8 cellular contexts compared by ENCODE assay signal in genomic region chr2:170715062-170715931, GRCh38. TPM values are rescaled to one million over a fixed set of nuclear protein-coding genes. Genes with fewer than 3 reads are reported as not detected.
A peak's percentile ranks its signal among the peaks of the same experiment; 100 is the strongest.
DNase-seq lines count a peak whose midpoint lies in the region; ATAC-seq and TF ChIP-seq lines count a peak whose summit lies in the region.

Gene SP5 (plus strand): TSS chr2:170715337. CDS start chr2:170715513, 176 bp downstream.

- no peaks in the 10 kb centered on the region for H3K36me3 ChIP-seq in CD8-positive, alpha-beta memory T cell (ENCODE audit: insufficient read depth, low read length)
- no peaks in the 10 kb centered on the region for H3K36me3 ChIP-seq in HUES48 (ENCODE audit: control insufficient read depth, insufficient read depth, low read length)

- peak; percentile 30 for ATAC-seq in stimulated activated naive CD8-positive, alpha-beta T cell treated with anti-CD3 and anti-CD28 coated beads, Interleukin-15, Interleukin-2, amounts not matched to agents 100 U/mL and 50 U/mL, for 24 hours
- ATAC-seq in HG03565 (IDR thresholded peaks at IDR 0.05; ENCODE audit: unreplicated experiment), result no peak

- peaks cover 32% of the 10 kb centered on the region for H3K4me1 ChIP-seq in CD8-positive, alpha-beta memory T cell (ENCODE audit: insufficient read depth, low read length)
- H3K4me1 ChIP-seq in HUES48 (ENCODE audit: control insufficient read depth, insufficient read depth, low read length), result peaks cover 42% of the 10 kb centered on the region

- peaks cover 0 to 8% (median 0%) of the 10 kb centered on the region in 5 donors for H3K9me3 Mint-ChIP-seq in CD8-positive, alpha-beta memory T cell
- H3K9me3 Mint-ChIP-seq in T-helper 1 cell treated with Interleukin-12 subunit alpha and Interleukin-12 subunit beta and Interleukin-4 antibody, amounts not matched to agents 30 μg/mL and 1 μg/mL, for 36 hours, result no peaks in the 10 kb centered on the region

- no peaks in the 10 kb centered on the region for H3K9me3 ChIP-seq in CD8-positive, alpha-beta memory T cell (ENCODE audit: low read length)
- no peaks in the 10 kb centered on the region for H3K9me3 ChIP-seq in HUES48 (ENCODE audit: control insufficient read depth, insufficient read depth, low read length)

- no peak for TF ChIP-seq CTCF in coronary artery (IDR thresholded peaks at IDR 0.05)

- no peak within 1 kb of the TSS for H3K9ac ChIP-seq in HUES48 (ENCODE audit: low read depth, low read length)

- H3K27me3 Mint-ChIP-seq in CD8-positive, alpha-beta memory T cell, result peaks cover 59 to 71% of the 10 kb centered on the region in 2 donors
- H3K27me3 Mint-ChIP-seq in T-helper 1 cell treated with Interleukin-12 subunit alpha and Interleukin-12 subunit beta and Interleukin-4 antibody, amounts not matched to agents 30 μg/mL and 1 μg/mL, for 36 hours (ENCODE audit: low read depth), result peaks cover 76% of the 10 kb centered on the region

- H3K27ac Mint-ChIP-seq in CD8-positive, alpha-beta memory T cell, result peak within 1 kb of the TSS in 3 of 8 donors; percentile 31 to 68 (median 31)
- peak within 1 kb of the TSS; percentile 49 for H3K27ac Mint-ChIP-seq in T-helper 1 cell treated with Interleukin-12 subunit alpha and Interleukin-12 subunit beta and Interleukin-4 antibody, amounts not matched to agents 30 μg/mL and 1 μg/mL, for 36 hours

- peak within 1 kb of the TSS; percentile 60 for H3K4me3 ChIP-seq in CD8-positive, alpha-beta memory T cell (ENCODE audit: low read length)
- H3K4me3 ChIP-seq in HUES48 (ENCODE audit: low read depth, low read length) (peak within 1 kb of the TSS; percentile 56; the same call in 1 of the 2 replicates), coronary artery (peak within 1 kb of the TSS; percentile 70)

- peak within 1 kb of the TSS; percentile 57 for H3K27ac ChIP-seq in CD8-positive, alpha-beta memory T cell (ENCODE audit: low read depth, low read length)
- peak within 1 kb of the TSS; percentile 87 for H3K27ac ChIP-seq in HUES48 (ENCODE audit: low read depth, low read length)
- H3K27ac ChIP-seq in coronary artery, result no peak within 1 kb of the TSS

- CTCF ChIA-PET in CD8-positive, alpha-beta memory T cell (lab: Charles Lee), result interaction anchor here (1.3 to 1.6 kb wide), 2 partner anchors 9 to 97 kb away, joined by 3 to 4 read pairs; no protein-coding TSS in a partner anchor

- POLR2A ChIA-PET in CD8-positive, alpha-beta memory T cell (lab: Charles Lee), result no interaction called here

- peak in 3 of 5 donors; percentile 31 to 48 (median 47) for DNase-seq in CD8-positive, alpha-beta memory T cell
- DNase-seq in coronary artery (ENCODE audit: low spot score) (no peak), left kidney (ENCODE audit: low read depth, low spot score) (peak; percentile 88), hippocampal formation (lab: John Stamatoyannopoulos, UW) (no peak)
- DNase-seq in stimulated activated naive CD8-positive, alpha-beta T cell treated with anti-CD3 and anti-CD28 coated beads, Interleukin-15, Interleukin-2, amounts not matched to agents 100 U/mL and 50 U/mL, for 24 hours, result peak; percentile 24

- peaks cover 23 to 47% (median 40%) of the 10 kb centered on the region in 3 donors for H3K4me1 Mint-ChIP-seq in CD8-positive, alpha-beta memory T cell
- H3K4me1 Mint-ChIP-seq in T-helper 1 cell treated with Interleukin-12 subunit alpha and Interleukin-12 subunit beta and Interleukin-4 antibody, amounts not matched to agents 30 μg/mL and 1 μg/mL, for 36 hours (ENCODE audit: low read depth), result peaks cover 22% of the 10 kb centered on the region

- no peaks in the 10 kb centered on the region for H3K36me3 Mint-ChIP-seq in CD8-positive, alpha-beta memory T cell
- peaks cover 4% of the 10 kb centered on the region for H3K36me3 Mint-ChIP-seq in T-helper 1 cell treated with Interleukin-12 subunit alpha and Interleukin-12 subunit beta and Interleukin-4 antibody, amounts not matched to agents 30 μg/mL and 1 μg/mL, for 36 hours (ENCODE audit: low read depth)

- peaks cover 48% of the 10 kb centered on the region for H3K27me3 ChIP-seq in CD8-positive, alpha-beta memory T cell (ENCODE audit: insufficient read depth, low read length, poor library complexity, severe bottlenecking)
- H3K27me3 ChIP-seq in HUES48 (ENCODE audit: control insufficient read depth, insufficient read depth, low read length), result peaks cover 100% of the 10 kb centered on the region

- peak within 1 kb of the TSS; percentile 83 to 95 (median 87) for H3K4me3 Mint-ChIP-seq in CD8-positive, alpha-beta memory T cell
- H3K4me3 Mint-ChIP-seq in T-helper 1 cell treated with Interleukin-12 subunit alpha and Interleukin-12 subunit beta and Interleukin-4 antibody, amounts not matched to agents 30 μg/mL and 1 μg/mL, for 36 hours, result peak within 1 kb of the TSS; percentile 79

RNA-seq across cellular contexts. Expression of gene SP5, which starts in this region (rescaled TPM):
- total RNA-seq in CD8-positive, alpha-beta memory T cell, result not detected
- polyA plus RNA-seq in CD8-positive, alpha-beta memory T cell, result not detected

Comparison
In these comparisons a context has a peak if more than half of its experiments do, and no peak if none do; other contexts are left out.
1. Peak in DNase-seq, H3K4me3 ChIP-seq and H3K27ac ChIP-seq in CD8-positive, alpha-beta memory T cell; RNA of the gene not detected or under 1 TPM.
2. DNase-seq: peak in left kidney (single experiment) and stimulated activated naive CD8-positive, alpha-beta T cell treated with anti-CD3 and anti-CD28 coated beads, Interleukin-15, Interleukin-2, amounts not matched to agents 100 U/mL and 50 U/mL, for 24 hours (single experiment); none in coronary artery (single experiment) and hippocampal formation (0 of 2).
3. Peak in every context shown above with its lines, with median percentiles within 50 percentile points of each other: H3K4me3 ChIP-seq.